Comparison of ENCODE assay signal across 7 cellular contexts in genomic region chr4:42205551-42205950, GRCh38. TPM values are rescaled to one million over a fixed set of nuclear protein-coding genes. Genes with fewer than 3 reads are reported as not detected.
"Had no signal": no experiment of that assay in that cellular context is flagged by ENCODE, and none has a peak within 500 bp of the region (broad histone marks: within the 10 kb centered on the region; RNA-seq: fewer than 3 reads in every experiment).

No MANE protein-coding gene starts in this region.

- H3K4me3 ChIP-seq: GM23248, HAP-1 had no signal

- DNase-seq: GM23248, GOT3, H7, HFFc6 had no signal

- H3K9me3 ChIP-seq: HAP-1 had no signal

- H3K36me3 ChIP-seq: HAP-1 had no signal

- H2AFZ ChIP-seq: GM23248 had no signal

- FAIRE-seq: HepG2 had no signal

- H3K27ac ChIP-seq: GM23248, HL-60 had no signal

- H3K9ac ChIP-seq: GM23248 had no signal

RNA-seq across cellular contexts. Expression of gene BEND4, which starts 53.1 kb away (rescaled TPM):
- polyA plus RNA-seq: GM23248, HepG2 had no signal
